27 cellular contexts compared by ENCODE assay signal in genomic region chr15:99149366-99149765, GRCh38. TPM values are rescaled to one million over a fixed set of nuclear protein-coding genes. Genes with fewer than 3 reads are reported as not detected.
DNase-seq lines count a peak whose midpoint lies in the region; ATAC-seq and TF ChIP-seq lines count a peak whose summit lies in the region.
"Had no signal": no experiment of that assay in that cellular context is flagged by ENCODE, and none has a peak within 500 bp of the region (broad histone marks: within the 10 kb centered on the region; RNA-seq: fewer than 3 reads in every experiment).

No MANE protein-coding gene starts in this region.

- H2AK5ac ChIP-seq in neuronal stem cell (ENCODE audit: low read depth, low read length) = no peak overlapping the region

- H3K36me3 ChIP-seq in neuronal stem cell (replicated peaks in 1 of 2; ENCODE audit: control insufficient read depth in 2 of 2, insufficient read depth in 2 of 2, low read length in 2 of 2) (peaks cover 3 to 13% of the 10 kb centered on the region in 2 donors), tibial artery (peaks cover 0 to 9% (median 0%) of the 10 kb centered on the region in 3 donors)
- H3K36me3 ChIP-seq: BLaER1 had no signal

- H3K18ac ChIP-seq in neuronal stem cell (ENCODE audit: low read length) = peak overlapping the region; percentile 3

- H2BK12ac ChIP-seq in neuronal stem cell (ENCODE audit: low read length) = peak overlapping the region; percentile 17

- intact Hi-C loops in dorsolateral prefrontal cortex (cut with DNase I) (no loop called here), tibial artery (cut with DNase I; ENCODE audit: low total_unique reads) (no loop called here)

- peak overlapping the region in 52 of 59 donors; percentile 0 to 81 (median 59) for H3K27ac ChIP-seq in dorsolateral prefrontal cortex
- no peak overlapping the region for H3K27ac ChIP-seq in neuronal stem cell (replicated peaks; ENCODE audit: low read length)
- H3K27ac ChIP-seq in tibial artery = peak overlapping the region; percentile 23 to 39
- H3K27ac ChIP-seq: BLaER1 had no signal

- H3K9ac ChIP-seq in neuronal stem cell (ENCODE audit: low read depth, low read length, poor library complexity) = no peak overlapping the region
- H3K9ac ChIP-seq: BLaER1 had no signal

- H2BK15ac ChIP-seq in neuronal stem cell (ENCODE audit: low read length) = no peak overlapping the region

- H2BK120ac ChIP-seq in neuronal stem cell (ENCODE audit: low read depth, low read length) = no peak overlapping the region

- H2AFZ ChIP-seq in neuronal stem cell (ENCODE audit: low read length) = no peak overlapping the region
- H2AFZ ChIP-seq: GM23338 had no signal

- no peak overlapping the region for H3K14ac ChIP-seq in neuronal stem cell (ENCODE audit: low read length)

- H3K4me1 ChIP-seq in neuronal stem cell (ENCODE audit: control insufficient read depth in 2 of 2, insufficient read depth in 1 of 2, low read depth in 1 of 2, low read length in 2 of 2) (peaks cover 6 to 7% of the 10 kb centered on the region in 2 donors), tibial artery (peaks cover 0 to 17% (median 13%) of the 10 kb centered on the region in 4 donors)
- H3K4me1 ChIP-seq: BLaER1 had no signal

- TF ChIP-seq CTCF in dorsolateral prefrontal cortex (IDR thresholded peaks at IDR 0.05 in 54 of 56, conservative IDR thresholded peaks at IDR 0.05 in 2 of 56; ENCODE audit: low read depth in 1 of 56, partially characterized antibody in 56 of 56) (no peak), tibial artery (IDR thresholded peaks at IDR 0.05) (no peak)

- ATAC-seq in HG02759 (IDR thresholded peaks at IDR 0.05; ENCODE audit: unreplicated experiment) = no peak
- ATAC-seq: GM23338, natural killer cell had no signal

- no peak overlapping the region for H3K4ac ChIP-seq in neuronal stem cell (ENCODE audit: low read length)

- H3K27me3 ChIP-seq in dorsolateral prefrontal cortex = no peaks in the 10 kb centered on the region
- H3K27me3 ChIP-seq in neuronal stem cell (ENCODE audit: control insufficient read depth in 3 of 3, insufficient read depth in 3 of 3, low read depth in 1 of 3, low read length in 3 of 3) = no peaks in the 10 kb centered on the region
- no peaks in the 10 kb centered on the region for H3K27me3 ChIP-seq in tibial artery
- H3K27me3 ChIP-seq: BLaER1 had no signal

- H3K4me3 ChIP-seq in dorsolateral prefrontal cortex = no peak overlapping the region
- H3K4me3 ChIP-seq in neuronal stem cell (ENCODE audit: low read length in 2 of 2) = no peak overlapping the region
- H3K4me3 ChIP-seq in tibial artery = no peak overlapping the region
- H3K4me3 ChIP-seq: BLaER1, GM23338, lung, smooth muscle cell had no signal

- no peak overlapping the region for H4K91ac ChIP-seq in neuronal stem cell (ENCODE audit: low read depth, low read length, poor library complexity)

- no peak overlapping the region for H4K8ac ChIP-seq in neuronal stem cell (ENCODE audit: low read depth, low read length)

- H3K9me3 ChIP-seq in neuronal stem cell (replicated peaks in 1 of 2; ENCODE audit: control insufficient read depth in 2 of 2, insufficient read depth in 1 of 2, low read depth in 1 of 2, low read length in 2 of 2) (peaks cover 0 to 2% of the 10 kb centered on the region in 2 donors), tibial artery (no peaks in the 10 kb centered on the region)
- H3K9me3 ChIP-seq: BLaER1 had no signal

- H3K79me1 ChIP-seq in neuronal stem cell (ENCODE audit: low read depth, low read length) = no peaks in the 10 kb centered on the region

- no peak overlapping the region for H2BK5ac ChIP-seq in neuronal stem cell (ENCODE audit: low read length)

- no peak overlapping the region for H3K4me2 ChIP-seq in neuronal stem cell (ENCODE audit: insufficient read depth, low read length, poor library complexity, severe bottlenecking)
- H3K4me2 ChIP-seq: BLaER1, GM23338, smooth muscle cell had no signal

- no peak overlapping the region for H3K23ac ChIP-seq in neuronal stem cell (ENCODE audit: low read depth, low read length, poor library complexity)

- no CpG with 5 or more reads among the region's 4 CpGs for WGBS in neuronal stem cell (ENCODE audit: extremely low coverage in 2 of 2, insufficient read length in 2 of 2, insufficient replicate concordance in 1 of 2), 2 donors

- DNase-seq in RPMI8226 (peak; percentile 72), dorsolateral prefrontal cortex (no peak), neuronal stem cell (ENCODE audit: low spot score) (no peak), tibial artery (no peak), NCI-H2196 (lab: John Stamatoyannopoulos, UW; ENCODE audit: unreplicated experiment) (no peak), NCI-H2081 treated with DMSO at 0.1 percent for 48 hours (lab: John Stamatoyannopoulos, UW) (no peak)
- DNase-seq: activated CD4-positive, alpha-beta memory T cell treated with anti-CD3 and anti-CD28 coated beads for 36 hours; activated CD4-positive, alpha-beta T cell treated with anti-CD3 and anti-CD28 coated beads for 1 hour; activated CD8-positive, alpha-beta memory T cell treated with anti-CD3 and anti-CD28 coated beads, Interleukin-2, amount 50 U/mL, for 4 hours; activated naive CD4-positive, alpha-beta T cell treated with Interleukin-2 at 50 U/mL for 16 hours; cerebellar nuclear complex; DMS 273 treated with DMSO at 0.1 percent for 48 hours; EL; HFFc6; natural killer cell; NCI-H1092; NCI-H1694 treated with DMSO at 0.1 percent for 48 hours; NCI-H2171 treated with DMSO at 0.1 percent for 48 hours; NCI-H524 treated with DMSO at 0.1 percent for 48 hours; occipital lobe; retina had no signal

RNA-seq across cellular contexts. Expression of gene SYNM, which starts 44.5 kb away (rescaled TPM):
- total RNA-seq in dorsolateral prefrontal cortex = 100 to 1,000 TPM in 13 of 120 experiments, 10 to 100 TPM in 107; 54.7 to 162 (median 78.7) TPM
- polyA plus RNA-seq in neuronal stem cell (2013, experiment 1 of 2) = 0.82 TPM
- polyA plus RNA-seq in neuronal stem cell (2013, experiment 2 of 2) = 0.94 TPM
- total RNA-seq: HT-29 had no signal
